Comparison of ENCODE assay signal across 18 cellular contexts in genomic region chrX:43688586-43688985, GRCh38. TPM values are rescaled to one million over a fixed set of nuclear protein-coding genes. Genes with fewer than 3 reads are reported as not detected.
A peak's percentile ranks its signal among the peaks of the same experiment; 100 is the strongest.
DNase-seq lines count a peak whose midpoint lies in the region; ATAC-seq and TF ChIP-seq lines count a peak whose summit lies in the region.
"Had no signal": no experiment of that assay in that cellular context is flagged by ENCODE, and none has a peak within 500 bp of the region (broad histone marks: within the 10 kb centered on the region; RNA-seq: fewer than 3 reads in every experiment).

No MANE protein-coding gene starts in this region.

- no peaks in the 10 kb centered on the region for H3K9me3 ChIP-seq in sigmoid colon
- H3K9me3 ChIP-seq: A549 had no signal

- ATAC-seq in HG03025 (IDR thresholded peaks at IDR 0.05; ENCODE audit: low FRiP score, unreplicated experiment) (no peak), Right ventricle myocardium superior (ENCODE audit: poor library complexity) (no peak)
- ATAC-seq: A549, HCT116 had no signal

- no peak for TF ChIP-seq EP300 in sigmoid colon (IDR thresholded peaks at IDR 0.05)

- TF ChIP-seq POLR2A in sigmoid colon (IDR thresholded peaks at IDR 0.05) = no peak

- DNase-seq in epithelial cell of esophagus (ENCODE audit: low read depth) = peak; percentile 37
- no peak for DNase-seq in sigmoid colon
- DNase-seq in substantia nigra (lab: John Stamatoyannopoulos, UW) = no peak
- no peak for DNase-seq in Right ventricle myocardium superior
- DNase-seq: AML-193, Calu3, DMS79 treated with DMSO at 0.1 percent for 48 hours, GF-D8, GOT3, H7, HFFc6, IMR-90 had no signal

- peaks cover 0 to 5% (median 0%) of the 10 kb centered on the region in 4 donors for H3K36me3 ChIP-seq in sigmoid colon

- H3K27me3 ChIP-seq in sigmoid colon = no peaks in the 10 kb centered on the region

- no peak for TF ChIP-seq CTCF in C4-2B (conservative IDR thresholded peaks at IDR 0.05)
- TF ChIP-seq CTCF in VCaP (conservative IDR thresholded peaks at IDR 0.05) = no peak
- TF ChIP-seq CTCF in epithelial cell of esophagus (IDR thresholded peaks at IDR 0.05; ENCODE audit: insufficient read depth, low read depth, low read length, missing control alignments) = no peak
- no peak for TF ChIP-seq CTCF in sigmoid colon (IDR thresholded peaks at IDR 0.05)

- WGBS in sigmoid colon, 2 donors = 95 to 100% methylated on average over 1 of the region's 1 CpG

- no peak overlapping the region for H3K4me3 ChIP-seq in epithelial cell of esophagus (ENCODE audit: low read length)
- no peak overlapping the region for H3K4me3 ChIP-seq in sigmoid colon
- H3K4me3 ChIP-seq: A549 had no signal

- H3K4me1 ChIP-seq in sigmoid colon = peaks cover 0 to 18% (median 4%) of the 10 kb centered on the region in 4 donors

- H3K27ac ChIP-seq in C4-2B = peak overlapping the region; percentile 76
- H3K27ac ChIP-seq in VCaP = 0 out of 2 replicates have a peak overlapping the region, but pooled peaks have one; percentile 8
- peak overlapping the region in 3 of 4 donors; percentile 9 to 40 (median 37) for H3K27ac ChIP-seq in sigmoid colon
- H3K27ac ChIP-seq in substantia nigra (ENCODE audit: low read depth, low read length, poor library complexity, severe bottlenecking) = no peak overlapping the region
- H3K27ac ChIP-seq: 22Rv1, A549 had no signal

- intact Hi-C loops in sigmoid colon (cut with DNase I) = no loop called here
- intact Hi-C loops in Right ventricle myocardium superior (cut with DNase I) = no loop called here

RNA-seq across cellular contexts. Expression of gene MAOA, which starts 32.5 kb away (rescaled TPM):
- total RNA-seq in sigmoid colon (100 to 1,000 TPM; 116 to 208 (median 181) TPM), Right ventricle myocardium superior (116 TPM)
- 100 to 1,000 TPM; 133 to 230 (median 180) TPM for polyA plus RNA-seq in sigmoid colon
